1 cellular context compared by ENCODE assay signal in the genomic region with DNA sequence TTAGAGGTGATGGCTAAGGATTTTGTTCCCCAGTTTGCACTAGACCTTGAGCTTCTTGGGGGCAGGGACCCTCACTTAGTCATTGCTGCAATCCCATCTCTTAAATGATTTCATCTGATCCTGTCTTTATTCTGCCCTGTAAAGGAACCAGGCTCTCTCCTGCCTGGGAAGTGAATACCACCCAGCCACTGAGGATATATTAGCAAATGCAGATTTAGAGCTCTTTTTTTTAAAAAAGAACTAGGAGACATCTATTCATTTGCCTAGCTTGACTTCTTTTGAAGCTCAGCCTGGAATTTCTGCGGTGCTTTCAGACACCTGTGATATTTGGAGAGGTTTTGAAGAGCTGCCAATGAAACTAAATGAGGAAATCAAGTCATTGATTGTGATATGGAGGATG.
TF ChIP-seq lines count a peak whose summit lies in the region.

No MANE protein-coding gene starts in this region.

TF ChIP-seq in H1, 55 proteins besides CTCF, POLR2A, EP300 and RAD21:
- TF ChIP-seq KDM4A (IDR thresholded peaks at IDR 0.05; ENCODE audit: low read depth, low read length, severe bottlenecking): peak; percentile 3
- TF ChIP-seq SIRT6 (IDR thresholded peaks at IDR 0.05; ENCODE audit: low read length): no peak
